8 cellular contexts compared by ENCODE assay signal in the genomic region with DNA sequence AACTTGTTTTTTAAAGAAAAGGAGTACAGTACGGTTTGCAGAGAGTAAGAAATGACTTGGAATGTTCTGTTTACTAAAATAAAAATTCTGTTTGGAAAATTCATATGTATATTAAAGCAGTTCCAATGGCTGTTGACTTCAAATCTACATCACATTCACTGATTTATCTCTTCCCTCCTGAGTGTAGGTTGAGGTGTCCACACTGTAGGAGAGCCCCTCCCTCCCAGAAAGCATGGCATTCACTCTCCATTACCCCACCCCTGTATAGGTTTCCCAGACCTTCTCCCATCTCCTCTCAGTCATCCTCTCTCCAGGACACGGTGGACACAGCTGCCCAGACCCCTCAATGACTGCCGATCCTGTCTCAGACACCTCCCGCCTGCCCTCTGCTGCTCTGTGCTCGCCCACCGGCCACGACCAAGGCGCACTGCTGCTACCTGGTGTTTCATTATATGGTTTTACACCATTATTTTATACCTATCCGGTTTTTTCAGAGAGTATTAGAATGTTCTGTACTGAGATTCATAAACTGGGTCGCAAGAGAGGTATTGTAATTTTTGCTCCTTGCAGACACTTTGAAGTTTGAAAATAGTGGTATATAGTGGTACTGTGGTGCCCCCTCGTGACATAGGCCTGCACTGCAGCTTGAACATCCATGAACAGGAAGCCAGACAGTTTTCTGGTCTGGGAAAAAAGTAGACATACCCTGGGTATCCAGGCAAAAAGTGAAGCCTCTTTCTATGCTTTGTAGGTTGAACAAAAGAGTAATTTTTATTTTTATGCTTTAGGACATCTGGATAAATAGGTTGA.
A peak's percentile ranks its signal among the peaks of the same experiment; 100 is the strongest.
DNase-seq lines count a peak whose midpoint lies in the region; ATAC-seq lines count a peak whose summit lies in the region.

No MANE protein-coding gene starts in this region.

- intact Hi-C loops in posterior cingulate gyrus (cut with DNase I) = loop anchor here (1.0 kb wide), 1 partner anchor 225 kb away; no protein-coding TSS in a partner anchor

- ATAC-seq in GM18502 (IDR thresholded peaks at IDR 0.05; ENCODE audit: poor library complexity, unreplicated experiment) = peak; percentile 83

- DNase-seq in AG08395 (ENCODE audit: low spot score) (peak; percentile 67), HPDE6-E6E7 (ENCODE audit: extremely low spot score) (peak; percentile 28), RPMI8226 (peak; percentile 43), germinal center (ENCODE audit: low spot score) (peak; percentile 21), posterior cingulate gyrus (peak in 9 of 10 donors; percentile 48 to 91 (median 64)), OCI-M2 (lab: John Stamatoyannopoulos, UW; ENCODE audit: unreplicated experiment) (no peak)
- DNase-seq in activated naive CD4-positive, alpha-beta T cell treated with Interleukin-2 at 50 U/mL for 16 hours = peak; percentile 48
